Comparison of ENCODE assay signal across 8 cellular contexts in the genomic region with DNA sequence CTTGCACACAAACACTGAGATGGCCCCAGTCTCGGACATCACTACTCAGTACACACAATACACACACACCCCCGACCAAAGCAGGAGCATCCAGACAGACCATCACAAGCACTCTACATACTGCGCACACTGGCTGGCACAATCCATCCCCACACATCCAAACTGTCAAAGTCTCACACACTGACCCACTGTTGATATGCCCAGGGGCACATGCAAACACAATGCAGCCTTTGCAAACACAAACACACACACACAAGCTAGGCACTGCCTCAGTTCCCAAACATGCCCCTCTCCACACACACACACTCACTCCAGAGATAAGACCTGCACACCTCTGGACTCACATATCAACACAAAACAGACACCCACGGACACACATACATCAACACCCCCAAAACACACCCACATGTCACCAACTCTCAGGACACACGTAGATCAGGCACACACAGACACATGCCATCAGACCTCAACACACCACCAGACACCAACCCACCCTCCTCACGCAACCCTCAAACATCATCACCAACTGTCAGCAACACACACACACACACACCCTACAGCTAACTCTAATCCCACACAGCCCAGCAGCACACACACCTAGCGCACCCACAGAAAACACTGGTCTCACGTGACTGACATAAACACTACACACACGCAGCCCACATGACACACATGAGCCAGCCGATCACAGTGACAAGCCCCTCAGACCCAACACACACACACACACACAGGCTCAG. TPM values are rescaled to one million over a fixed set of nuclear protein-coding genes. Genes with fewer than 3 reads are reported as not detected.
A peak's percentile ranks its signal among the peaks of the same experiment; 100 is the strongest.
DNase-seq lines count a peak whose midpoint lies in the region; ATAC-seq and TF ChIP-seq lines count a peak whose summit lies in the region.

No MANE protein-coding gene starts in this region.

- TF ChIP-seq RAD21 in liver (IDR thresholded peaks at IDR 0.05), result no peak

- in situ Hi-C loops in astrocyte of the spinal cord (cut with HindIII; ENCODE audit: low sequenced_read_pairs), result no loop called here

- H3K27me3 ChIP-seq in liver (ENCODE audit: control insufficient read depth in 4 of 4, insufficient read depth in 4 of 4, low read length in 3 of 4), result no peaks in the 10 kb centered on the region
- no peaks in the 10 kb centered on the region for H3K27me3 ChIP-seq in vagina

- TF ChIP-seq POLR2A in vagina (IDR thresholded peaks at IDR 0.05), result no peak

- H3K9me3 ChIP-seq in liver (ENCODE audit: control insufficient read depth in 4 of 4, low read length in 3 of 4) (no peaks in the 10 kb centered on the region), vagina (no peaks in the 10 kb centered on the region)

- DNase-seq in DMS53 (lab: John Stamatoyannopoulos, UW) (peak; percentile 63), LHCN-M2 (ENCODE audit: low read depth) (peak; percentile 33), astrocyte of the spinal cord (ENCODE audit: low read depth, low spot score) (peak; percentile 36), vagina (ENCODE audit: extremely low spot score in 2 of 2) (no peak), NCI-H2029 treated with DMSO at 0.1 percent for 48 hours (lab: John Stamatoyannopoulos, UW) (no peak)

- H3K9ac ChIP-seq in liver (ENCODE audit: low read depth in 1 of 2, low read length in 2 of 2), result no peak overlapping the region

- no peak for ATAC-seq in GM19455 (IDR thresholded peaks at IDR 0.05; ENCODE audit: unreplicated experiment)
- ATAC-seq in GM21381 (IDR thresholded peaks at IDR 0.05; ENCODE audit: unreplicated experiment), result no peak

- WGBS in liver, result 42% methylated on average over 10 of the region's 10 CpGs

- H3K27ac ChIP-seq in liver (ENCODE audit: low read depth in 1 of 2, low read length in 2 of 2) (peak overlapping the region; percentile 98), vagina (peak overlapping the region; percentile 100)

- H3K4me3 ChIP-seq in astrocyte of the spinal cord (ENCODE audit: low read depth, low read length) (peak overlapping the region; percentile 98), liver (ENCODE audit: low read depth in 1 of 3, low read length in 3 of 3) (peak overlapping the region in 2 of 3 donors; percentile 1 to 73), vagina (peak overlapping the region; percentile 85 to 95)

- H3K4me1 ChIP-seq in liver (ENCODE audit: control insufficient read depth in 4 of 4, insufficient read depth in 4 of 4, low read length in 3 of 4), result peaks cover 9 to 42% (median 29%) of the 10 kb centered on the region in 4 donors
- peaks cover 61% of the 10 kb centered on the region for H3K4me1 ChIP-seq in vagina

- TF ChIP-seq CTCF in astrocyte of the spinal cord (IDR thresholded peaks at IDR 0.05; ENCODE audit: low read depth, low read length) (no peak), liver (IDR thresholded peaks at IDR 0.05; ENCODE audit: low read depth, low read length, missing input control) (no peak), vagina (IDR thresholded peaks at IDR 0.05) (no peak)

- H3K36me3 ChIP-seq in liver (ENCODE audit: control insufficient read depth in 4 of 4, insufficient read depth in 3 of 4, low read depth in 1 of 4, low read length in 3 of 4) (peaks cover 0 to 3% (median 0%) of the 10 kb centered on the region in 4 donors), vagina (no peaks in the 10 kb centered on the region)

- intact Hi-C loops in vagina (cut with DNase I), result no loop called here

TF ChIP-seq in liver, 16 proteins besides CTCF, POLR2A, EP300 and RAD21:
- no peak for TF ChIP-seq HNF4A (conservative IDR thresholded peaks at IDR 0.05)
- no peak for TF ChIP-seq FOXA1 (IDR thresholded peaks at IDR 0.05)
- TF ChIP-seq, protein P1, sequence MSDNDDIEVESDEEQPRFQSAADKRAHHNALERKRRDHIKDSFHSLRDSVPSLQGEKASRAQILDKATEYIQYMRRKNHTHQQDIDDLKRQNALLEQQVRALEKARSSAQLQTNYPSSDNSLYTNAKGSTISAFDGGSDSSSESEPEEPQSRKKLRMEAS (IDR thresholded peaks at IDR 0.05), result no peak
- TF ChIP-seq ATF3 (IDR thresholded peaks at IDR 0.05), result no peak
- no peak for TF ChIP-seq SP1 (IDR thresholded peaks at IDR 0.05)
- TF ChIP-seq, protein P2, sequence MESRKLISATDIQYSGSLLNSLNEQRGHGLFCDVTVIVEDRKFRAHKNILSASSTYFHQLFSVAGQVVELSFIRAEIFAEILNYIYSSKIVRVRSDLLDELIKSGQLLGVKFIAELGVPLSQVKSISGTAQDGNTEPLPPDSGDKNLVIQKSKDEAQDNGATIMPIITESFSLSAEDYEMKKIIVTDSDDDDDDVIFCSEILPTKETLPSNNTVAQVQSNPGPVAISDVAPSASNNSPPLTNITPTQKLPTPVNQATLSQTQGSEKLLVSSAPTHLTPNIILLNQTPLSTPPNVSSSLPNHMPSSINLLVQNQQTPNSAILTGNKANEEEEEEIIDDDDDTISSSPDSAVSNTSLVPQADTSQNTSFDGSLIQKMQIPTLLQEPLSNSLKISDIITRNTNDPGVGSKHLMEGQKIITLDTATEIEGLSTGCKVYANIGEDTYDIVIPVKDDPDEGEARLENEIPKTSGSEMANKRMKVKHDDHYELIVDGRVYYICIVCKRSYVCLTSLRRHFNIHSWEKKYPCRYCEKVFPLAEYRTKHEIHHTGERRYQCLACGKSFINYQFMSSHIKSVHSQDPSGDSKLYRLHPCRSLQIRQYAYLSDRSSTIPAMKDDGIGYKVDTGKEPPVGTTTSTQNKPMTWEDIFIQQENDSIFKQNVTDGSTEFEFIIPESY (IDR thresholded peaks at IDR 0.05), result no peak
- TF ChIP-seq EGR1 (IDR thresholded peaks at IDR 0.05; ENCODE audit: low read depth in 2 of 2), result no peak

RNA-seq across cellular contexts. Expression of gene BBC3, which starts 1.9 kb away (rescaled TPM):
- 3.3 and 6.8 TPM in 2 replicates for total RNA-seq in LHCN-M2 (2014; rRNA removed)
- polyA plus RNA-seq in LHCN-M2 (2012), result 4.0 TPM
- total RNA-seq in liver, result 1 to 10 TPM; 1.0 to 2.1 TPM
- polyA plus RNA-seq in liver, result 1 to 10 TPM in 1 of 2 donors, under 1 TPM in 1; 0.35 to 2.6 TPM
- 4.7 TPM for total RNA-seq in vagina

RNA-seq across cellular contexts. Expression of gene CCDC9, which starts 27.2 kb away (rescaled TPM):
- total RNA-seq in LHCN-M2 (2014; rRNA removed) (4.9 and 16.2 TPM in 2 replicates), liver (1 to 10 TPM; 2.8 to 8.1 TPM), vagina (19.2 TPM)
- 18.9 TPM for polyA plus RNA-seq in LHCN-M2 (2012)
- 1 to 10 TPM; 1.4 to 8.0 TPM for polyA plus RNA-seq in liver

RNA-seq across cellular contexts. Expression of gene INAFM1, which starts 45.6 kb away (rescaled TPM):
- total RNA-seq in LHCN-M2 (2014; rRNA removed), result 0.51 and 0.80 TPM in 2 replicates
- polyA plus RNA-seq in LHCN-M2 (2012), result 7.5 TPM
- 1 to 10 TPM; 1.5 to 2.0 TPM for total RNA-seq in liver
- polyA plus RNA-seq in liver, result 1 to 10 TPM; 1.8 to 2.5 TPM
- total RNA-seq in vagina, result 18.9 TPM

Comparison
In these comparisons a context has a peak if more than half of its experiments do, and no peak if none do; other contexts are left out.
1. DNase-seq: peak in DMS53 (single experiment), LHCN-M2 (single experiment) and astrocyte of the spinal cord (single experiment); none in vagina (0 of 2) and NCI-H2029 treated with DMSO at 0.1 percent for 48 hours (single experiment).
2. H3K4me3 ChIP-seq: peak in every context shown above with its lines; median percentile 98 in astrocyte of the spinal cord; 90 in vagina; 37 in liver.